ENCODE assay signal across 8 cellular contexts in the genomic region with DNA sequence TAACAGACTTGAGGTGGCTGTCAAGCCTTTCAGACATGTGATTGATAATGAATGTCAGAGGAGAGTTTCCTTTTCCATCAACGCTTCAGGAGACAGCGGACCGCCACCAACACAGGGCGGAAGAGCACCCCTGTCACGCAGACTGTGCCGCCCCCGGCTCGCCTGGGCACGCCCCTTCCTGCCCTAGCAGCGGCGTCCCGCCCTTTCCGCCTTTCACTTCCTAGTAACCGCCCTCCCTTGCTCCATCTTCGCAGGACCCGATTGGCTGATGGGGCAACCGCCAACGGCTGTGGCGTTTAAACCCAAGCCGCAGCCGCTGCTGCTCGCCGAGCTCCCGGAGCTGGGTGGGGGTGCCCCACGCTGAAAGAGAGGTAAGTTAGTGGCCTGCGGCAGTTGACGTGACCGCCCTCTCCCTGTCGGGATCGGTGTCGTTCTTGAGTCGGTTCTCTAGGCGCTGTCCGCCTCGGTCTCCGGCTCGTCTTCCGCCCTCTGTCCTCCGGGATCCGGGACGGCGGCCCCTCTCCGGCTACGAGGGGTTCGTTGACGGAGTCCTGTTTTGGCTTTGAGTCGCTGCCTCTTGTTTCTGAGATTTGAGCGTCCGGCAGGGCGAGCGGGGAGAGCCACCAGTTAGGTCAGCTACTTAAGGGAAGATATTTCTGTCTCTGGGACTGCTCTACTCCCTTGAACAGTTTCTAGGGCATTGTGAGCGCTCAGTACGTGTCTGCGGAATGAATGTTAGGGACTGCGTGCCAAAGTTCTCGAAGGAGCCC. TPM values are rescaled to one million over a fixed set of nuclear protein-coding genes. Genes with fewer than 3 reads are reported as not detected.
DNase-seq lines count a peak whose midpoint lies in the region; ATAC-seq and TF ChIP-seq lines count a peak whose summit lies in the region.

A gene with protein sequence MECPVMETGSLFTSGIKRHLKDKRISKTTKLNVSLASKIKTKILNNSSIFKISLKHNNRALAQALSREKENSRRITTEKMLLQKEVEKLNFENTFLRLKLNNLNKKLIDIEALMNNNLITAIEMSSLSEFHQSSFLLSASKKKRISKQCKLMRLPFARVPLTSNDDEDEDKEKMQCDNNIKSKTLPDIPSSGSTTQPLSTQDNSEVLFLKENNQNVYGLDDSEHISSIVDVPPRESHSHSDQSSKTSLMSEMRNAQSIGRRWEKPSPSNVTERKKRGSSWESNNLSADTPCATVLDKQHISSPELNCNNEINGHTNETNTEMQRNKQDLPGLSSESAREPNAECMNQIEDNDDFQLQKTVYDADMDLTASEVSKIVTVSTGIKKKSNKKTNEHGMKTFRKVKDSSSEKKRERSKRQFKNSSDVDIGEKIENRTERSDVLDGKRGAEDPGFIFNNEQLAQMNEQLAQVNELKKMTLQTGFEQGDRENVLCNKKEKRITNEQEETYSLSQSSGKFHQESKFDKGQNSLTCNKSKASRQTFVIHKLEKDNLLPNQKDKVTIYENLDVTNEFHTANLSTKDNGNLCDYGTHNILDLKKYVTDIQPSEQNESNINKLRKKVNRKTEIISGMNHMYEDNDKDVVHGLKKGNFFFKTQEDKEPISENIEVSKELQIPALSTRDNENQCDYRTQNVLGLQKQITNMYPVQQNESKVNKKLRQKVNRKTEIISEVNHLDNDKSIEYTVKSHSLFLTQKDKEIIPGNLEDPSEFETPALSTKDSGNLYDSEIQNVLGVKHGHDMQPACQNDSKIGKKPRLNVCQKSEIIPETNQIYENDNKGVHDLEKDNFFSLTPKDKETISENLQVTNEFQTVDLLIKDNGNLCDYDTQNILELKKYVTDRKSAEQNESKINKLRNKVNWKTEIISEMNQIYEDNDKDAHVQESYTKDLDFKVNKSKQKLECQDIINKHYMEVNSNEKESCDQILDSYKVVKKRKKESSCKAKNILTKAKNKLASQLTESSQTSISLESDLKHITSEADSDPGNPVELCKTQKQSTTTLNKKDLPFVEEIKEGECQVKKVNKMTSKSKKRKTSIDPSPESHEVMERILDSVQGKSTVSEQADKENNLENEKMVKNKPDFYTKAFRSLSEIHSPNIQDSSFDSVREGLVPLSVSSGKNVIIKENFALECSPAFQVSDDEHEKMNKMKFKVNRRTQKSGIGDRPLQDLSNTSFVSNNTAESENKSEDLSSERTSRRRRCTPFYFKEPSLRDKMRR (plus strand): TSS at position 326 of the 770 bp plus-strand sequence. CDS start 6,769 bp downstream, outside the sequence.

- H3K27me3 ChIP-seq in PC-9 (ENCODE audit: insufficient read depth, low read depth): no peaks in the 10 kb centered on the region

- peak within 1 kb of the TSS; percentile 83 for H3K4me2 ChIP-seq in PC-9

- in situ Hi-C loops in KBM-7 (cut with MboI; ENCODE audit: low pct_unique_long_range_greater_than_20kb, low sequenced_read_pairs): no loop called here

- CTCF ChIA-PET in PC-9 (lab: Charles Lee): interaction anchor here (1.1 kb wide), 1 partner anchor 16 kb away, joined by 3 read pairs; a partner anchor contains a TSS

- POLR2A ChIA-PET in PC-9 (lab: Charles Lee; ENCODE audit: unreplicated experiment): interaction anchor here (0.6 to 0.7 kb wide), 2 partner anchors 267 to 553 kb away, joined by 3 to 5 read pairs; no protein-coding TSS in a partner anchor

- BruUV-seq in PC-9 (replicated peaks; lab: Mats Ljungman, UMichigan): TSS peak; percentile 75

- H3K9me3 ChIP-seq in PC-9 (ENCODE audit: insufficient read depth, low read depth) (no peaks in the 10 kb centered on the region), mucosa of descending colon (no peaks in the 10 kb centered on the region)

- ATAC-seq in GM21723 (IDR thresholded peaks at IDR 0.05; ENCODE audit: unreplicated experiment) (peak; percentile 100), mucosa of descending colon (peak; percentile 99)

- DNase-seq in DMS53 treated with DMSO at 0.1 percent for 48 hours (lab: John Stamatoyannopoulos, UW; ENCODE audit: unreplicated experiment) (peak; percentile 92), KBM-7 (peak; percentile 99), PC-9 (peak; percentile 85 to 92), activated T-cell treated with anti-CD3 and anti-CD28 coated beads for 48 hours (ENCODE audit: low read depth) (peak; percentile 96), epithelial cell of esophagus (ENCODE audit: low read depth) (peak; percentile 97), mucosa of descending colon (peak; percentile 97 to 98 (median 97))
- peak; percentile 83 to 91 for DNase-seq in stimulated activated CD8-positive, alpha-beta memory T cell treated with anti-CD3 and anti-CD28 coated beads, Interleukin-4, amount 100 ng/mL, for 1 hour (ENCODE audit: low read depth in 2 of 2, low spot score in 1 of 2)

- H4K20me1 ChIP-seq in PC-9 (ENCODE audit: insufficient read depth): no peaks in the 10 kb centered on the region

- H3K9me2 ChIP-seq in PC-9 (ENCODE audit: insufficient read depth): no peaks in the 10 kb centered on the region

- H3K36me3 ChIP-seq in PC-9 (ENCODE audit: low read depth) (no peaks in the 10 kb centered on the region), mucosa of descending colon (ENCODE audit: low read depth) (no peaks in the 10 kb centered on the region)

- no peak for TF ChIP-seq CTCF in PC-9 (conservative IDR thresholded peaks at IDR 0.05)
- TF ChIP-seq CTCF in epithelial cell of esophagus (IDR thresholded peaks at IDR 0.05; ENCODE audit: insufficient read depth, low read depth, low read length, missing control alignments): peak; percentile 16
- TF ChIP-seq CTCF in mucosa of descending colon (IDR thresholded peaks at IDR 0.05): no peak

- peak within 1 kb of the TSS; percentile 89 for H2AFZ ChIP-seq in PC-9

- H3K4me1 ChIP-seq in PC-9 (replicated peaks; ENCODE audit: insufficient read depth) (peaks cover 19% of the 10 kb centered on the region), mucosa of descending colon (ENCODE audit: low read depth) (peaks cover 22% of the 10 kb centered on the region)

- intact Hi-C loops in PC-9 (cut with micrococcal nuclease; ENCODE audit: unreplicated experiment) (loop anchor here (5.0 kb wide), 1 partner anchor 544 kb away; no protein-coding TSS in a partner anchor), mucosa of descending colon (cut with DNase I, micrococcal nuclease) (no loop called here)

- peak within 1 kb of the TSS; percentile 78 for H3K4me3 ChIP-seq in PC-9
- peak within 1 kb of the TSS; percentile 88 for H3K4me3 ChIP-seq in epithelial cell of esophagus (ENCODE audit: low read length)
- peak within 1 kb of the TSS; percentile 37 for H3K4me3 ChIP-seq in mucosa of descending colon

- peaks cover 47% of the 10 kb centered on the region for H3K79me2 ChIP-seq in PC-9 (ENCODE audit: low read depth)

- no peaks in the 10 kb centered on the region for H3F3A ChIP-seq in PC-9 (ENCODE audit: insufficient read depth, low read depth)

- H3K27ac ChIP-seq in PC-9: no peak within 1 kb of the TSS

RNA-seq across cellular contexts. Expression of the gene that starts here (rescaled TPM):
- 17.8 and 25.0 TPM in 2 replicates for total RNA-seq in PC-9 (2021)
- total RNA-seq in mucosa of descending colon: 1 to 10 TPM; 3.3 to 8.5 (median 3.8) TPM

Comparison
In these comparisons a context has a peak if more than half of its experiments do, and no peak if none do; other contexts are left out.
1. H3K4me3 ChIP-seq: peak in every context shown above with its lines; median percentile 88 in epithelial cell of esophagus; 78 in PC-9; 37 in mucosa of descending colon.